Comparison of ENCODE assay signal across 8 cellular contexts in the genomic region with DNA sequence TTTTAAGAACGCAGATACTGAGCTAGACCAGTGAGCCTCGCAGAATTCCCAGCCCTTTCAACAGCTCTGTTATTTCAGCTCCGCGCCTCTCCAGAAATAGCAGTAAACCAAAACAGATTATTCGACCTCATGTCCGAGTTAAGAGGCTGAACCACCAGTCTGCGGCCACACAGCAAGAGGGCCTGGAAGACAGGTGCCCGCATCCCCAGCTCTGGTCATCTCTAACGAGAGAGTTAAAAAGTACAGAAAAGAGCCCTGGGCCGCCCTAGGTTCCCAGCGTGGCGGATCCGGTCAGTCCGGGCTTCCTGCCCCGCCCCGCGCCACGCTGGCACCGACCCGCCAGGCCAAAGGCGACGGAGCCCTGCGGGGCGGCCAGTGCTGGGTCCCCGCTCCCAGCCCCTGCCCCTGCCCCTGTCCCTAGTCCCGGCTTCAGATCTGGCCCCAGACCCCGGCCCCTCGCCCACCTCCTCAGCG. TPM values are rescaled to one million over a fixed set of nuclear protein-coding genes. Genes with fewer than 3 reads are reported as not detected.
DNase-seq lines count a peak whose midpoint lies in the region; ATAC-seq and TF ChIP-seq lines count a peak whose summit lies in the region.

No MANE protein-coding gene starts in this region.

- H3K27me3 ChIP-seq in WERI-Rb-1 (ENCODE audit: insufficient read depth, low read depth, severe bottlenecking), result no peaks in the 10 kb centered on the region
- no peaks in the 10 kb centered on the region for H3K27me3 ChIP-seq in mononuclear cell (ENCODE audit: insufficient read depth, low read length)
- H3K27me3 ChIP-seq in thoracic aorta (replicated peaks; ENCODE audit: insufficient read depth), result no peaks in the 10 kb centered on the region

- peaks cover 64% of the 10 kb centered on the region for H3K4me1 ChIP-seq in mononuclear cell (ENCODE audit: insufficient read depth, low read length)
- H3K4me1 ChIP-seq in thoracic aorta (ENCODE audit: control insufficient read depth in 1 of 2, low read depth in 2 of 2), result peaks cover 37 to 59% of the 10 kb centered on the region in 2 donors

- ATAC-seq in GM19438 (IDR thresholded peaks at IDR 0.05; ENCODE audit: low read depth, unreplicated experiment) (peak; percentile 18), HG03520 (IDR thresholded peaks at IDR 0.05; ENCODE audit: unreplicated experiment) (peak; percentile 21), thoracic aorta (ENCODE audit: insufficient number of reproducible peaks, low FRiP score, low read depth) (peak; percentile 48)

- H3K4me3 ChIP-seq in WERI-Rb-1 (ENCODE audit: low read depth, low read length) (peak overlapping the region; percentile 98), epithelial cell of proximal tubule (ENCODE audit: low read depth, low read length) (peak overlapping the region; percentile 65), mononuclear cell (ENCODE audit: low read length) (peak overlapping the region; percentile 66), thoracic aorta (peak overlapping the region; percentile 100)

- H3K9me3 ChIP-seq in WERI-Rb-1 (ENCODE audit: severe bottlenecking), result no peaks in the 10 kb centered on the region
- no peaks in the 10 kb centered on the region for H3K9me3 ChIP-seq in mononuclear cell (ENCODE audit: low read depth, low read length)
- H3K9me3 ChIP-seq in thoracic aorta, result no peaks in the 10 kb centered on the region

- TF ChIP-seq CTCF in WERI-Rb-1 (IDR thresholded peaks at IDR 0.05; ENCODE audit: low read depth, low read length), result no peak
- no peak for TF ChIP-seq CTCF in epithelial cell of proximal tubule (conservative IDR thresholded peaks at IDR 0.05; ENCODE audit: low read depth, low read length)
- TF ChIP-seq CTCF in thoracic aorta (IDR thresholded peaks at IDR 0.05), result no peak

- peak; percentile 62 for DNase-seq in CD1c-positive myeloid dendritic cell (ENCODE audit: extremely low spot score)
- peak; percentile 24 for DNase-seq in WERI-Rb-1
- no peak for DNase-seq in epithelial cell of proximal tubule (ENCODE audit: low read depth)
- DNase-seq in thoracic aorta (ENCODE audit: low spot score), result peak; percentile 14
- DNase-seq in NCI-H2029 treated with DMSO at 0.1 percent for 48 hours (lab: John Stamatoyannopoulos, UW), result no peak

- H3K27ac ChIP-seq in WERI-Rb-1, result peak overlapping the region; percentile 96
- peak overlapping the region; percentile 100 for H3K27ac ChIP-seq in thoracic aorta

- H3K36me3 ChIP-seq in WERI-Rb-1 (peaks cover 44% of the 10 kb centered on the region), thoracic aorta (peaks cover 27% of the 10 kb centered on the region)

RNA-seq across cellular contexts. Expression of a gene that starts 0.5 kb away (rescaled TPM):
- total RNA-seq in epithelial cell of proximal tubule (147 and 153 TPM in 2 replicates), mononuclear cell (221 TPM), thoracic aorta (100 to 1,000 TPM; 176 to 282 TPM)

RNA-seq across cellular contexts. Expression of a gene that starts 27.4 kb away (rescaled TPM):
- 17.1 and 20.9 TPM in 2 replicates for total RNA-seq in epithelial cell of proximal tubule
- total RNA-seq in mononuclear cell, result 26.3 TPM
- total RNA-seq in thoracic aorta, result 10 to 100 TPM; 15.2 to 18.4 TPM

RNA-seq across cellular contexts. Expression of a gene that starts 58.0 kb away (rescaled TPM):
- total RNA-seq in epithelial cell of proximal tubule (19.7 and 28.3 TPM in 2 replicates), mononuclear cell (8.3 TPM), thoracic aorta (10 to 100 TPM in 1 of 2 donors, 1 to 10 TPM in 1; 9.3 to 11.9 TPM)

RNA-seq across cellular contexts. Expression of a gene that starts 58.3 kb away (rescaled TPM):
- 13.1 and 19.9 TPM in 2 replicates for total RNA-seq in epithelial cell of proximal tubule
- 5.1 TPM for total RNA-seq in mononuclear cell
- total RNA-seq in thoracic aorta, result 1 to 10 TPM; 7.9 to 8.3 TPM

Comparison
In these comparisons a context has a peak if more than half of its experiments do, and no peak if none do; other contexts are left out.
1. DNase-seq: peak in CD1c-positive myeloid dendritic cell (single experiment), WERI-Rb-1 (single experiment) and thoracic aorta (single experiment); none in epithelial cell of proximal tubule (single experiment) and NCI-H2029 treated with DMSO at 0.1 percent for 48 hours (single experiment).
2. Peak in every context shown above with its lines, with median percentiles within 50 percentile points of each other: ATAC-seq and H3K4me3 ChIP-seq.